In genomic region chr16:89401641-89402445, GRCh38 we compare ENCODE assay signal across 15 cellular contexts.
DNase-seq lines count a peak whose midpoint lies in the region; ATAC-seq, FAIRE-seq and TF ChIP-seq lines count a peak whose summit lies in the region.
"Had no signal": no experiment of that assay in that cellular context is flagged by ENCODE, and none has a peak within 500 bp of the region (broad histone marks: within the 10 kb centered on the region; RNA-seq: fewer than 3 reads in every experiment).

No MANE protein-coding gene starts in this region.

- H2BK120ac ChIP-seq in H9 (ENCODE audit: low read depth, low read length, poor library complexity, severe bottlenecking), result no peak overlapping the region
- H2BK120ac ChIP-seq in mesenchymal stem cell (ENCODE audit: low read depth, low read length), result no peak overlapping the region

- H3K56ac ChIP-seq in H9 (ENCODE audit: insufficient read length, low read depth, low read length), result no peak overlapping the region

- peak overlapping the region; percentile 40 to 70 (median 65); a peak in 5 of 7 replicates for H3K27ac Mint-ChIP-seq in H9
- peak overlapping the region; percentile 50 for H3K27ac Mint-ChIP-seq in astrocyte (ENCODE audit: unreplicated experiment)

- H3K79me2 ChIP-seq in H9 (ENCODE audit: insufficient read depth, low read length) (peaks cover 76% of the 10 kb centered on the region), astrocyte (ENCODE audit: insufficient read depth, low read length) (peaks cover 93% of the 10 kb centered on the region)

- H3K9me3 Mint-ChIP-seq in H9 (no peaks in the 10 kb centered on the region), astrocyte (ENCODE audit: unreplicated experiment) (no peaks in the 10 kb centered on the region)

- H3K36me3 ChIP-seq in astrocyte (ENCODE audit: insufficient read depth, low read length), result no peaks in the 10 kb centered on the region
- H3K36me3 ChIP-seq in mesenchymal stem cell (ENCODE audit: control insufficient read depth in 1 of 2, insufficient read depth in 2 of 2, low read depth in 1 of 2, low read length in 2 of 2), result peaks cover 11 to 40% of the 10 kb centered on the region in 2 experiments
- no peaks in the 10 kb centered on the region for H3K36me3 ChIP-seq in suprapubic skin
- H3K36me3 ChIP-seq: prostate gland, tibial artery had no signal

- no peak overlapping the region for H3K4me3 Mint-ChIP-seq in H9
- no peak overlapping the region for H3K4me3 Mint-ChIP-seq in astrocyte (ENCODE audit: unreplicated experiment)

- no peak overlapping the region for H4K91ac ChIP-seq in H9 (ENCODE audit: insufficient read length, low read depth, low read length)
- H4K91ac ChIP-seq in mesenchymal stem cell (ENCODE audit: low read length), result no peak overlapping the region

- H2AK5ac ChIP-seq in H9 (ENCODE audit: insufficient read length, low read length), result no peak overlapping the region
- H2AK5ac ChIP-seq in mesenchymal stem cell (ENCODE audit: low read length, severe bottlenecking), result no peak overlapping the region

- no peak overlapping the region for H4K8ac ChIP-seq in H9 (replicated peaks; ENCODE audit: insufficient read length, low read depth, low read length)
- H4K8ac ChIP-seq in mesenchymal stem cell (ENCODE audit: low read length), result no peak overlapping the region

- peaks cover 26% of the 10 kb centered on the region; the same call in 1 of the 2 replicates for H3K4me1 ChIP-seq in H9 (ENCODE audit: insufficient read depth, low read length)
- peaks cover 10% of the 10 kb centered on the region for H3K4me1 ChIP-seq in astrocyte (ENCODE audit: insufficient read depth, low read length)
- H3K4me1 ChIP-seq in mesenchymal stem cell (ENCODE audit: control insufficient read depth, insufficient read depth, low read depth, low read length), result peaks cover 26% of the 10 kb centered on the region
- peaks cover 48% of the 10 kb centered on the region for H3K4me1 ChIP-seq in suprapubic skin
- H3K4me1 ChIP-seq: prostate gland had no signal

- H3K4me1 Mint-ChIP-seq in H9, result peaks cover 49 to 56% of the 10 kb centered on the region in 2 experiments
- peaks cover 55% of the 10 kb centered on the region for H3K4me1 Mint-ChIP-seq in astrocyte (ENCODE audit: low read depth, unreplicated experiment)

- no peak overlapping the region for H3K4me3 ChIP-seq in AG10803 (ENCODE audit: low read length)
- no peak overlapping the region for H3K4me3 ChIP-seq in astrocyte (ENCODE audit: insufficient read depth, low read depth, low read length)
- peak overlapping the region in 1 of 2 experiments; percentile 41 for H3K4me3 ChIP-seq in mesenchymal stem cell (ENCODE audit: insufficient read depth in 1 of 2, low read depth in 1 of 2, low read length in 2 of 2)
- H3K4me3 ChIP-seq in suprapubic skin, result no peak overlapping the region
- H3K4me3 ChIP-seq: body of pancreas, prostate gland, tibial artery had no signal

- H2BK15ac ChIP-seq in H9 (ENCODE audit: low read depth, low read length) (no peak overlapping the region), mesenchymal stem cell (ENCODE audit: low read depth, poor library complexity, severe bottlenecking) (no peak overlapping the region)

- H2BK5ac ChIP-seq in H9 (ENCODE audit: insufficient read length, low read length), result no peak overlapping the region
- H2BK5ac ChIP-seq in mesenchymal stem cell (ENCODE audit: low read depth, low read length, poor library complexity, severe bottlenecking), result no peak overlapping the region

- H3K27ac ChIP-seq in H9 (ENCODE audit: insufficient read length, low read depth, low read length) (no peak overlapping the region), astrocyte (ENCODE audit: low read depth, low read length) (no peak overlapping the region), mesenchymal stem cell (ENCODE audit: low read length, poor library complexity, severe bottlenecking) (no peak overlapping the region), suprapubic skin (no peak overlapping the region)
- H3K27ac ChIP-seq: prostate gland, tibial artery had no signal

- H3K18ac ChIP-seq in H9 (ENCODE audit: insufficient read length, low read depth, low read length), result no peak overlapping the region
- peak overlapping the region in 1 of 2 experiments; percentile 2 for H3K18ac ChIP-seq in mesenchymal stem cell (ENCODE audit: low read depth in 1 of 2, low read length in 2 of 2)

- H3K36me3 Mint-ChIP-seq in H9 (ENCODE audit: insufficient read depth in 1 of 3, low read depth in 3 of 3), result peaks cover 2 to 14% (median 11%) of the 10 kb centered on the region in 3 experiments; a peak in 5 of 7 replicates
- H3K36me3 Mint-ChIP-seq in astrocyte (ENCODE audit: low read depth, unreplicated experiment), result no peaks in the 10 kb centered on the region

- H3K23ac ChIP-seq in H9 (ENCODE audit: insufficient read length, low read depth, low read length), result no peak overlapping the region
- H3K23ac ChIP-seq in mesenchymal stem cell (ENCODE audit: low read length in 2 of 2), result no peak overlapping the region

- H3K27me3 Mint-ChIP-seq in H9 (ENCODE audit: low read depth), result no peaks in the 10 kb centered on the region
- H3K27me3 Mint-ChIP-seq in astrocyte (ENCODE audit: low read depth, unreplicated experiment), result no peaks in the 10 kb centered on the region

- H2BK20ac ChIP-seq in H9 (ENCODE audit: low read depth, low read length, poor library complexity, severe bottlenecking), result no peak overlapping the region

- H3K9ac ChIP-seq in H9 (ENCODE audit: extremely low read depth, insufficient read length, low read length) (no peak overlapping the region), astrocyte (ENCODE audit: low read length) (no peak overlapping the region), mesenchymal stem cell (ENCODE audit: low read length) (peak overlapping the region; percentile 43)

- no peak for ATAC-seq in left ventricle myocardium superior
- ATAC-seq: body of pancreas had no signal

- no peak overlapping the region for H2BK12ac ChIP-seq in H9 (ENCODE audit: insufficient read length, low read depth, low read length)
- no peak overlapping the region for H2BK12ac ChIP-seq in mesenchymal stem cell (ENCODE audit: low read length in 2 of 2)

- H3K14ac ChIP-seq in H9 (ENCODE audit: insufficient read depth, low read length), result peak overlapping the region; percentile 22; the same call in 1 of the 2 replicates
- no peak overlapping the region for H3K14ac ChIP-seq in mesenchymal stem cell (ENCODE audit: low read length in 2 of 2)

- H3K4me2 ChIP-seq in H9 (ENCODE audit: insufficient read depth, insufficient read length, low read length) (no peak overlapping the region), astrocyte (ENCODE audit: low read length) (no peak overlapping the region), mesenchymal stem cell (ENCODE audit: low read length, poor library complexity, severe bottlenecking) (no peak overlapping the region)

- FAIRE-seq in astrocyte (lab: Jason Lieb, UNC), result no peak
- FAIRE-seq: GM12891, GM19239 had no signal

- H3K23me2 ChIP-seq in H9 (ENCODE audit: insufficient read length, low read depth, low read length, poor library complexity, severe bottlenecking), result no peaks in the 10 kb centered on the region

- TF ChIP-seq CTCF in AG10803 (conservative IDR thresholded peaks at IDR 0.05; ENCODE audit: low read length) (no peak), H9 (conservative IDR thresholded peaks at IDR 0.05) (no peak), astrocyte (IDR thresholded peaks at IDR 0.05; ENCODE audit: insufficient read depth, low read depth, low read length) (no peak), suprapubic skin (IDR thresholded peaks at IDR 0.05) (no peak)

- no CpG with 5 or more reads among the region's 27 CpGs for WGBS in H9 (ENCODE audit: extremely low coverage, insufficient read length, low lambda C conversion rate)
- WGBS in mesenchymal stem cell, result 88% methylated on average over 19 of the region's 27 CpGs
- 66% methylated on average over 15 of the region's 27 CpGs for WGBS in suprapubic skin

- DNase-seq in AG10803 (ENCODE audit: low read depth) (peak; percentile 79), H9 (no peak), astrocyte (ENCODE audit: low read depth) (peak; percentile 33), mesenchymal stem cell (no peak), left ventricle myocardium superior (no peak), suprapubic skin (ENCODE audit: low spot score in 2 of 2) (no peak), medulla oblongata (ENCODE audit: extremely low spot score) (no peak)
- no peak for DNase-seq in stimulated activated CD4-positive, alpha-beta T cell treated with anti-CD3 and anti-CD28 coated beads, Interleukin-4, amount 100 ng/mL, for 24 hours
- DNase-seq: body of pancreas, erythroblast, NCI-H526, tibial artery had no signal

- peaks cover 6% of the 10 kb centered on the region for H4K20me1 ChIP-seq in H9 (ENCODE audit: control insufficient read depth, insufficient read depth, insufficient read length)
- H4K20me1 ChIP-seq in astrocyte (ENCODE audit: insufficient read depth, low read length), result peaks cover 92% of the 10 kb centered on the region

- H2AFZ ChIP-seq in H9 (ENCODE audit: low read length) (no peak overlapping the region), astrocyte (ENCODE audit: low read depth, low read length) (no peak overlapping the region), mesenchymal stem cell (ENCODE audit: low read depth, low read length) (no peak overlapping the region)

- no peak overlapping the region for H4K5ac ChIP-seq in H9 (ENCODE audit: insufficient read length, low read depth, low read length)

- peaks cover 14% of the 10 kb centered on the region for H3K79me1 ChIP-seq in H9 (ENCODE audit: insufficient read depth, low read depth, low read length, poor library complexity, severe bottlenecking)
- peaks cover 5% of the 10 kb centered on the region for H3K79me1 ChIP-seq in mesenchymal stem cell (replicated peaks; ENCODE audit: low read length, poor library complexity, severe bottlenecking)

- H3T11ph ChIP-seq in H9 (ENCODE audit: low read length), result no peak overlapping the region

- H3K27me3 ChIP-seq in H9 (ENCODE audit: insufficient read depth, low read length) (no peaks in the 10 kb centered on the region), astrocyte (ENCODE audit: insufficient read depth, low read length) (no peaks in the 10 kb centered on the region), mesenchymal stem cell (ENCODE audit: control insufficient read depth in 1 of 2, insufficient read depth in 1 of 2, low read length in 2 of 2) (no peaks in the 10 kb centered on the region), suprapubic skin (no peaks in the 10 kb centered on the region)
- H3K27me3 ChIP-seq: body of pancreas, tibial artery had no signal

- H3K4ac ChIP-seq in H9 (ENCODE audit: low read depth, low read length) (no peak overlapping the region), mesenchymal stem cell (ENCODE audit: low read depth in 1 of 2, low read length in 2 of 2) (no peak overlapping the region)

- intact Hi-C loops in left ventricle myocardium superior (cut with micrococcal nuclease), result no loop called here

- TF ChIP-seq POLR2A in suprapubic skin (IDR thresholded peaks at IDR 0.05), result no peak

- H3K9me3 ChIP-seq in H9 (ENCODE audit: control insufficient read depth, low read depth, low read length) (no peaks in the 10 kb centered on the region), astrocyte (ENCODE audit: insufficient read depth, low read depth, low read length) (no peaks in the 10 kb centered on the region), mesenchymal stem cell (ENCODE audit: control insufficient read depth, low read length) (no peaks in the 10 kb centered on the region), suprapubic skin (no peaks in the 10 kb centered on the region)
- H3K9me3 ChIP-seq: body of pancreas, prostate gland, tibial artery had no signal

- no peak for TF ChIP-seq EP300 in suprapubic skin (IDR thresholded peaks at IDR 0.05)

Comparison
In these comparisons a context has a peak if more than half of its experiments do, and no peak if none do; other contexts are left out.
1. DNase-seq: peak in AG10803 (single experiment) and astrocyte (single experiment); none in H9 (single experiment), mesenchymal stem cell (single experiment), left ventricle myocardium superior (single experiment), suprapubic skin (0 of 2), stimulated activated CD4-positive, alpha-beta T cell treated with anti-CD3 and anti-CD28 coated beads, Interleukin-4, amount 100 ng/mL, for 24 hours (single experiment) and medulla oblongata (single experiment).